In the genomic region with DNA sequence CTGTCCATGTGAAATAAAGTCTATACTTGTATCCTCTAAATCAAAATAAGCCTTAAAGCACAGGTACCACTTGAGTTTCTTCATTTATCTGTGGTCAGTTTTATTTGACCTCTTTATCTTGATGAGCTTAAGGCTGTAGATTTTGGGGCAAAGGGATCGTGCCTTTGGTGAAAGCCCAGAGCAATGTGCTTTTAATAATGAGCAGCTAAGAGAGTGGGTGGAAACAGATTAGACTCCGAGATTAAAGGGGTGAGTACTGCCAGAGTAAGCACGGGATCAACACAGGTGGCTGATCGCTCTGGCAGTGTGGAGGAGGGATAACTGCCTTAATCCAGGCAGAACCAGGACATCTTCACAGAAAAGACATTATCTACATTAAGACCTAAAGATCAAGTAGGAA, we compare ENCODE assay signal across 17 cellular contexts.
DNase-seq lines count a peak whose midpoint lies in the region; ATAC-seq, FAIRE-seq and TF ChIP-seq lines count a peak whose summit lies in the region.
"Had no signal": no experiment of that assay in that cellular context is flagged by ENCODE, and none has a peak within 500 bp of the region (broad histone marks: within the 10 kb centered on the region; RNA-seq: fewer than 3 reads in every experiment).

No MANE protein-coding gene starts in this region.

- FAIRE-seq in HTR-8/SVneo (lab: Jason Lieb, UNC): peak; percentile 57
- FAIRE-seq: G401.6, GM12891, GM19239, H1 had no signal

- H3K36me3 ChIP-seq in WERI-Rb-1 (no peaks in the 10 kb centered on the region), upper lobe of left lung (no peaks in the 10 kb centered on the region)
- H3K36me3 ChIP-seq: BLaER1 treated with 17β-estradiol and CSF1 and Interleukin-3, amounts not matched to agents 10 nM and 100 nM had no signal

- WGBS in upper lobe of left lung, 2 donors: 70 to 73% methylated on average over 4 of the region's 4 CpGs

- TF ChIP-seq CTCF in WERI-Rb-1 (IDR thresholded peaks at IDR 0.05; ENCODE audit: low read depth, low read length) (no peak), upper lobe of left lung (IDR thresholded peaks at IDR 0.05) (no peak)

- H3K27ac ChIP-seq in WERI-Rb-1 (no peak overlapping the region), upper lobe of left lung (no peak overlapping the region)
- H3K27ac ChIP-seq: BLaER1 treated with 17β-estradiol and CSF1 and Interleukin-3, amounts not matched to agents 10 nM and 100 nM had no signal

- H3K27me3 ChIP-seq in WERI-Rb-1 (ENCODE audit: insufficient read depth, low read depth, severe bottlenecking) (no peaks in the 10 kb centered on the region), upper lobe of left lung (no peaks in the 10 kb centered on the region)
- H3K27me3 ChIP-seq: BLaER1 treated with 17β-estradiol and CSF1 and Interleukin-3, amounts not matched to agents 10 nM and 100 nM had no signal

- no peaks in the 10 kb centered on the region for H3K4me1 ChIP-seq in upper lobe of left lung
- H3K4me1 ChIP-seq: BLaER1 treated with 17β-estradiol and CSF1 and Interleukin-3, amounts not matched to agents 10 nM and 100 nM had no signal

- ATAC-seq in HG03442 (IDR thresholded peaks at IDR 0.05; ENCODE audit: unreplicated experiment) (no peak), upper lobe of left lung (ENCODE audit: low FRiP score in 2 of 2) (no peak)
- ATAC-seq: CD8-positive, alpha-beta T cell had no signal

- H3K4me3 ChIP-seq in WERI-Rb-1 (ENCODE audit: low read depth, low read length) (no peak overlapping the region), upper lobe of left lung (no peak overlapping the region)
- H3K4me3 ChIP-seq: BLaER1 treated with 17β-estradiol and CSF1 and Interleukin-3, amounts not matched to agents 10 nM and 100 nM had no signal

- no peak for TF ChIP-seq POLR2A in upper lobe of left lung (IDR thresholded peaks at IDR 0.05)

- H3K9me3 ChIP-seq in WERI-Rb-1 (ENCODE audit: severe bottlenecking) (no peaks in the 10 kb centered on the region), upper lobe of left lung (no peaks in the 10 kb centered on the region)
- H3K9me3 ChIP-seq: BLaER1 treated with 17β-estradiol and CSF1 and Interleukin-3, amounts not matched to agents 10 nM and 100 nM had no signal

- DNase-seq in D341Med (ENCODE audit: low spot score): peak; percentile 49
- DNase-seq in HTR-8/SVneo (ENCODE audit: insufficient read length, low spot score): no peak
- peak; percentile 92 for DNase-seq in NCI-H82 (lab: John Stamatoyannopoulos, UW)
- DNase-seq in WERI-Rb-1: peak; percentile 91
- DNase-seq in activated CD4-positive, alpha-beta T cell treated with anti-CD3 and anti-CD28 coated beads, Interleukin-2, amount 50 U/mL, for 48 hours: no peak
- DNase-seq in upper lobe of left lung: no peak
- no peak for DNase-seq in epidermal melanocyte (ENCODE audit: insufficient read length, low spot score)
- DNase-seq: 8988T; Calu3; CD8-positive, alpha-beta T cell; H9 had no signal

- TF ChIP-seq EP300 in upper lobe of left lung (IDR thresholded peaks at IDR 0.05): no peak

Comparison
In these comparisons a context has a peak if more than half of its experiments do, and no peak if none do; other contexts are left out.
1. DNase-seq: peak in D341Med (single experiment), NCI-H82 (single experiment) and WERI-Rb-1 (single experiment); none in HTR-8/SVneo (single experiment), activated CD4-positive, alpha-beta T cell treated with anti-CD3 and anti-CD28 coated beads, Interleukin-2, amount 50 U/mL, for 48 hours (0 of 2), upper lobe of left lung (0 of 2) and epidermal melanocyte (single experiment).